Comparison of ENCODE assay signal across 19 cellular contexts in genomic region chr2:99623035-99623434, GRCh38.
"Had no signal": no experiment of that assay in that cellular context is flagged by ENCODE, and none has a peak within 500 bp of the region (broad histone marks: within the 10 kb centered on the region; RNA-seq: fewer than 3 reads in every experiment).

No MANE protein-coding gene starts in this region.

- H3K9me3 ChIP-seq: heart right ventricle, left lung, right atrium auricular region, suprapubic skin, tibial artery, upper lobe of right lung, vagina had no signal

- H3K27me3 ChIP-seq: dorsolateral prefrontal cortex, heart right ventricle, left lung, right atrium auricular region, suprapubic skin, tibial artery, upper lobe of right lung, vagina had no signal

- H3K4me3 Mint-ChIP-seq: naive thymus-derived CD8-positive, alpha-beta T cell; neural crest cell had no signal

- H3K27ac ChIP-seq: dorsolateral prefrontal cortex, left lung, suprapubic skin, upper lobe of right lung, vagina had no signal

- H3K4me1 ChIP-seq: left lung, suprapubic skin, upper lobe of right lung had no signal

- DNase-seq: cortex of kidney; dorsolateral prefrontal cortex; effector CD8-positive, alpha-beta T cell; foreskin melanocyte; heart right ventricle; left lung; mesendoderm; naive thymus-derived CD8-positive, alpha-beta T cell; small intestine; stimulated activated CD4-positive, alpha-beta T cell treated with anti-CD3 and anti-CD28 coated beads, Interleukin-12 subunit alpha, Interleukin-12 subunit beta, amount 100 ng/mL, for 4 hours; stimulated activated naive CD8-positive, alpha-beta T cell treated with anti-CD3 and anti-CD28 coated beads, Interleukin-15, Interleukin-2, amounts not matched to agents 100 U/mL and 50 U/mL, for 24 hours; tibial artery; upper lobe of right lung had no signal

- ATAC-seq: left lung; naive thymus-derived CD8-positive, alpha-beta T cell; stimulated activated naive CD8-positive, alpha-beta T cell treated with anti-CD3 and anti-CD28 coated beads, Interleukin-15, Interleukin-2, amounts not matched to agents 100 U/mL and 50 U/mL, for 24 hours; upper lobe of right lung had no signal

- H3K9me3 Mint-ChIP-seq: naive thymus-derived CD8-positive, alpha-beta T cell; neural crest cell had no signal

- FAIRE-seq: keratinocyte, small intestine had no signal

- H3K36me3 Mint-ChIP-seq: naive thymus-derived CD8-positive, alpha-beta T cell had no signal

- H3K4me3 ChIP-seq: dorsolateral prefrontal cortex, heart right ventricle, left lung, lung, right atrium auricular region, suprapubic skin, tibial artery, upper lobe of right lung, vagina had no signal

- H3K36me3 ChIP-seq: heart right ventricle, left lung, right atrium auricular region, suprapubic skin, tibial artery, upper lobe of right lung, vagina had no signal

- H3K27ac Mint-ChIP-seq: naive thymus-derived CD8-positive, alpha-beta T cell had no signal
